ENCODE assay signal across 8 cellular contexts in the genomic region with DNA sequence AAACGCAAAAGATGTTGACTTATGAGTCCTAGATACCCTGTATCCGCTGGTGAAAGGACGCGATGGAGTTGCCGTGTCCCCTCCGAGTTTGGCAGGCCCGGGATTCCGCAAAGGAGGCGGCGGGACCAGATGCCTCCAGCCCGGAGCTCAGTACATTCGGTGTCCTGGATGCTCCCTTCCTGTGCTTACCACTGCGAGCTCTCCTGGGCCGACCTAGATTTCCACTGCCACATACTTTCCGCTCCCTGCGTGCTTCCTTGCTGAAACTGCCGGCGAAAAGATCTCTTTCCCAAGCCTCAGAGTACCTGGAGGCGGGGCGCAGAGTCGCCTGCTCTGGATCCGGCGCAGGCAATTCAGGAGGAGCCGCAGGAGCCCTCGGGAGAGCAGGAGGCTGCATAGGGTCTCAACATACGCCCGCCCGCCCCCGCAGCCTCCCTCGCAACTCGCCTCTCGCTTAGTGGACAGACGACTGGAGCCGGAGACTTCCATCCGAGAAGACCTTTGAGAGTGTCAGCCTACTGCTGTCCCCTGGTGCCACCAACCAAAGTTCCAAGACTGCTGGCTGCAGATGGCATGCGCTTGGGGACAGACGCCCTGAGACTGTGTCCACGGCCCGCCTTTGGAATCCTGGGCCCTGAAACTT. TPM values are rescaled to one million over a fixed set of nuclear protein-coding genes. Genes with fewer than 3 reads are reported as not detected.
DNase-seq lines count a peak whose midpoint lies in the region; ATAC-seq and TF ChIP-seq lines count a peak whose summit lies in the region.

No MANE protein-coding gene starts in this region.

- peak overlapping the region; percentile 50 for H3K9ac ChIP-seq in Loucy (ENCODE audit: low read depth, low read length, poor library complexity, severe bottlenecking)

- H3F3A ChIP-seq in Loucy (ENCODE audit: low read depth) = peaks cover 6% of the 10 kb centered on the region; the same call in 1 of the 2 replicates

- DNase-seq in A673 (ENCODE audit: low spot score) (no peak), MV-4-11 (lab: John Stamatoyannopoulos, UW) (no peak)

- CTCF ChIA-PET in A673 (lab: Charles Lee) = no interaction called here

- BruUV-seq in A673 (replicated peaks; lab: Mats Ljungman, UMichigan) = no TSS peak

- H4K20me1 ChIP-seq in Loucy (ENCODE audit: insufficient read depth, low read length, poor library complexity, severe bottlenecking) = no peaks in the 10 kb centered on the region

- ATAC-seq in HG03097 (IDR thresholded peaks at IDR 0.05; ENCODE audit: low FRiP score, unreplicated experiment) (no peak), HG03159 (IDR thresholded peaks at IDR 0.05; ENCODE audit: unreplicated experiment) (no peak), HG03432 (IDR thresholded peaks at IDR 0.05; ENCODE audit: unreplicated experiment) (no peak)

- POLR2A ChIA-PET in A673 (lab: Charles Lee; ENCODE audit: low non-redundant PET) = no interaction called here

- 3 to 4% methylated on average over 39 of the region's 39 CpGs for WGBS in ectodermal cell, 2 experiments
- WGBS in mesodermal cell (ENCODE audit: insufficient coverage in 2 of 2), 2 experiments = 5 to 6% methylated on average over 34 to 36 of the region's 39 CpGs

- H3K4me2 ChIP-seq in Loucy (ENCODE audit: low read depth, low read length, poor library complexity, severe bottlenecking) = peak overlapping the region; percentile 35

- H2AFZ ChIP-seq in Loucy (ENCODE audit: low read length) = no peak overlapping the region

- intact Hi-C loops in A673 (cut with micrococcal nuclease; ENCODE audit: unreplicated experiment) = no loop called here

- TF ChIP-seq CTCF in A673 (conservative IDR thresholded peaks at IDR 0.05; ENCODE audit: low read depth, low read length) (no peak), Loucy (conservative IDR thresholded peaks at IDR 0.05; ENCODE audit: low read length) (no peak)

- H3K27ac ChIP-seq in A673 (ENCODE audit: low read depth, low read length, poor library complexity, severe bottlenecking) (no peak overlapping the region), ectodermal cell (ENCODE audit: insufficient read depth, low read depth, low read length, poor library complexity, severe bottlenecking) (no peak overlapping the region), mesodermal cell (ENCODE audit: low read depth, low read length, severe bottlenecking) (no peak overlapping the region)

- no peaks in the 10 kb centered on the region for H3K36me3 ChIP-seq in A673 (ENCODE audit: insufficient read depth, low read length, poor library complexity, severe bottlenecking)
- no peaks in the 10 kb centered on the region for H3K36me3 ChIP-seq in Loucy (ENCODE audit: insufficient read depth, low read length)
- H3K36me3 ChIP-seq in ectodermal cell (ENCODE audit: control insufficient read depth, insufficient read depth, low read length) = no peaks in the 10 kb centered on the region
- H3K36me3 ChIP-seq in mesodermal cell (ENCODE audit: control insufficient read depth, insufficient read depth, low read length) = no peaks in the 10 kb centered on the region

- peaks cover 73% of the 10 kb centered on the region for H3K79me2 ChIP-seq in Loucy (ENCODE audit: insufficient read depth, low read length)

- no peaks in the 10 kb centered on the region for H3K9me2 ChIP-seq in Loucy (replicated peaks; ENCODE audit: low read depth, low read length)

- H3K4me3 ChIP-seq in A673 (ENCODE audit: low read depth, low read length, poor library complexity, severe bottlenecking) = peak overlapping the region; percentile 25
- peak overlapping the region; percentile 44 for H3K4me3 ChIP-seq in Loucy (ENCODE audit: low read length, poor library complexity, severe bottlenecking)
- peak overlapping the region; percentile 26 for H3K4me3 ChIP-seq in ectodermal cell (ENCODE audit: insufficient read depth, low read depth, low read length)
- H3K4me3 ChIP-seq in mesodermal cell (ENCODE audit: extremely low read depth, insufficient read depth, low read length, poor library complexity, severe bottlenecking) = peak overlapping the region; percentile 27

- H3K9me3 ChIP-seq in A673 (ENCODE audit: low read depth, low read length, poor library complexity, severe bottlenecking) (no peaks in the 10 kb centered on the region), Loucy (ENCODE audit: insufficient read depth, low read depth, low read length) (no peaks in the 10 kb centered on the region), ectodermal cell (ENCODE audit: control insufficient read depth, low read length) (no peaks in the 10 kb centered on the region), mesodermal cell (ENCODE audit: control insufficient read depth, low read length) (no peaks in the 10 kb centered on the region)

- H3K4me1 ChIP-seq in A673 (ENCODE audit: insufficient read depth, low read length, poor library complexity, severe bottlenecking) = peaks cover 8% of the 10 kb centered on the region
- H3K4me1 ChIP-seq in Loucy (ENCODE audit: insufficient read depth, low read length, poor library complexity, severe bottlenecking) = peaks cover 46% of the 10 kb centered on the region
- peaks cover 6% of the 10 kb centered on the region for H3K4me1 ChIP-seq in ectodermal cell (ENCODE audit: control insufficient read depth, insufficient read depth, low read length)
- peaks cover 6% of the 10 kb centered on the region for H3K4me1 ChIP-seq in mesodermal cell (ENCODE audit: control insufficient read depth, insufficient read depth, low read length, poor library complexity, severe bottlenecking)

- H3K27me3 ChIP-seq in A673 (replicated peaks; ENCODE audit: insufficient read depth, low read depth, low read length, poor library complexity) (no peaks in the 10 kb centered on the region), Loucy (ENCODE audit: insufficient read depth, low read length, poor library complexity, severe bottlenecking) (no peaks in the 10 kb centered on the region), ectodermal cell (ENCODE audit: control insufficient read depth, insufficient read depth, low read length, poor library complexity, severe bottlenecking) (peaks cover 80% of the 10 kb centered on the region)

RNA-seq across cellular contexts. Expression of gene ANXA2R, which starts 39.8 kb away (rescaled TPM):
- total RNA-seq in A673 (2021) = 1.4 and 1.9 TPM in 2 replicates
- polyA plus RNA-seq in ectodermal cell (2013, experiment 1 of 4) = not detected
- polyA plus RNA-seq in ectodermal cell (2013, experiment 2 of 4) = 0.30 TPM
- not detected for polyA plus RNA-seq in ectodermal cell (2013, experiment 3 of 4)
- 0.49 TPM for polyA plus RNA-seq in ectodermal cell (2013, experiment 4 of 4)
- polyA plus RNA-seq in mesodermal cell (2013, experiment 1 of 2) = 1.9 TPM
- 1.2 TPM for polyA plus RNA-seq in mesodermal cell (2013, experiment 2 of 2)
